Comparison of ENCODE assay signal across 2 cellular contexts in the genomic region with DNA sequence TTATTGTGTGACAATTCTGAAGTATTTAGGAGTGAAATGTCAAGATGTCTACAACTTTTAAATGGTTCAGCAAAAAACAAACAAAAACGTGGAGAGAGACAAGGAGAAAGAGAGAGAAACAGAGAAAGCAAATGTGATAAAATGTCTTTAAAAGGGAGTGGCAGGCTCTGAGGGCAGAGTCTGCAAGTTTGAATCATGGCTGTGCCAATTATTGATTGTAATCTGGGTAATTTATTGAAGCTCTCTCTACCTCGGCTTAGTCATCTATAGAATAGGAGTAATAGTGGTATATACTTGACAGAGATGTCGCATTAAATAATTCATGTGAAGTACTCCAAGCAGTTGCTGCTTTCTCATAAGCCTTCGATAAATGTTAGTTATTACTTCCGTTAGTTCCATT.
TF ChIP-seq lines count a peak whose summit lies in the region.

No MANE protein-coding gene starts in this region.

TF ChIP-seq in liver, 16 proteins besides CTCF, POLR2A, EP300 and RAD21:
- no peak for TF ChIP-seq FOXA2 (IDR thresholded peaks at IDR 0.05)
- peak; percentile 20 for TF ChIP-seq YY1 (IDR thresholded peaks at IDR 0.05)
- peak; percentile 58 to 62 for TF ChIP-seq HNF4A (conservative IDR thresholded peaks at IDR 0.05)
- TF ChIP-seq, protein P1, sequence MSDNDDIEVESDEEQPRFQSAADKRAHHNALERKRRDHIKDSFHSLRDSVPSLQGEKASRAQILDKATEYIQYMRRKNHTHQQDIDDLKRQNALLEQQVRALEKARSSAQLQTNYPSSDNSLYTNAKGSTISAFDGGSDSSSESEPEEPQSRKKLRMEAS (IDR thresholded peaks at IDR 0.05), result peak; percentile 22
- peak; percentile 13 for TF ChIP-seq SP1 (IDR thresholded peaks at IDR 0.05)
- TF ChIP-seq HNF4G (IDR thresholded peaks at IDR 0.05), result peak; percentile 27
TF ChIP-seq in liver: peak in this region for 5.

TF ChIP-seq in HepG2, 621 proteins besides CTCF, POLR2A, EP300 and RAD21:
- TF ChIP-seq, protein P2, sequence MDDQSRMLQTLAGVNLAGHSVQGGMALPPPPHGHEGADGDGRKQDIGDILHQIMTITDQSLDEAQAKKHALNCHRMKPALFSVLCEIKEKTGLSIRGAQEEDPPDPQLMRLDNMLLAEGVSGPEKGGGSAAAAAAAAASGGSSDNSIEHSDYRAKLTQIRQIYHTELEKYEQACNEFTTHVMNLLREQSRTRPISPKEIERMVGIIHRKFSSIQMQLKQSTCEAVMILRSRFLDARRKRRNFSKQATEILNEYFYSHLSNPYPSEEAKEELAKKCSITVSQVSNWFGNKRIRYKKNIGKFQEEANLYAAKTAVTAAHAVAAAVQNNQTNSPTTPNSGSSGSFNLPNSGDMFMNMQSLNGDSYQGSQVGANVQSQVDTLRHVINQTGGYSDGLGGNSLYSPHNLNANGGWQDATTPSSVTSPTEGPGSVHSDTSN (CRISPR knock-in tag; IDR thresholded peaks at IDR 0.05; ENCODE audit: borderline replicate concordance), result no peak
- TF ChIP-seq ATF7-NPFF (CRISPR knock-in tag; IDR thresholded peaks at IDR 0.05; ENCODE audit: low read depth), result no peak
- TF ChIP-seq, protein P3, sequence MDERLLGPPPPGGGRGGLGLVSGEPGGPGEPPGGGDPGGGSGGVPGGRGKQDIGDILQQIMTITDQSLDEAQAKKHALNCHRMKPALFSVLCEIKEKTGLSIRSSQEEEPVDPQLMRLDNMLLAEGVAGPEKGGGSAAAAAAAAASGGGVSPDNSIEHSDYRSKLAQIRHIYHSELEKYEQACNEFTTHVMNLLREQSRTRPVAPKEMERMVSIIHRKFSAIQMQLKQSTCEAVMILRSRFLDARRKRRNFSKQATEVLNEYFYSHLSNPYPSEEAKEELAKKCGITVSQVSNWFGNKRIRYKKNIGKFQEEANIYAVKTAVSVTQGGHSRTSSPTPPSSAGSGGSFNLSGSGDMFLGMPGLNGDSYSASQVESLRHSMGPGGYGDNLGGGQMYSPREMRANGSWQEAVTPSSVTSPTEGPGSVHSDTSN (CRISPR knock-in tag; IDR thresholded peaks at IDR 0.05), result no peak
